ENCODE assay signal across 1 cellular context in genomic region chr1:16018749-16019515, GRCh38.
TF ChIP-seq lines count a peak whose summit lies in the region.

No MANE protein-coding gene starts in this region.

TF ChIP-seq in GM23338, 12 proteins besides CTCF, POLR2A, EP300 and RAD21:
- TF ChIP-seq ZNF114 (CRISPR knock-in tag; IDR thresholded peaks at IDR 0.05) (no peak), POLR2AphosphoS5 (IDR thresholded peaks at IDR 0.05; ENCODE audit: low read depth) (no peak), ZNF331 (CRISPR knock-in tag; IDR thresholded peaks at IDR 0.05; ENCODE audit: low read depth) (no peak), REST (IDR thresholded peaks at IDR 0.05; ENCODE audit: unreplicated experiment) (no peak), STAT1 (IDR thresholded peaks at IDR 0.05; ENCODE audit: unreplicated experiment) (no peak), EZH2phosphoT487 (IDR thresholded peaks at IDR 0.05; ENCODE audit: unreplicated experiment) (no peak), JUNB (IDR thresholded peaks at IDR 0.05; ENCODE audit: unreplicated experiment) (no peak), EZH2 (IDR thresholded peaks at IDR 0.05; ENCODE audit: low read depth, unreplicated experiment) (no peak), ETS1 (IDR thresholded peaks at IDR 0.05) (no peak), NANOG (IDR thresholded peaks at IDR 0.05; ENCODE audit: borderline replicate concordance) (no peak), ZNF462 (CRISPR knock-in tag; IDR thresholded peaks at IDR 0.05) (no peak), CREB1 (CRISPR knock-in tag; IDR thresholded peaks at IDR 0.05; ENCODE audit: low read depth) (no peak)
TF ChIP-seq in GM23338: peak in this region for 0.
